Comparison of ENCODE assay signal across 8 cellular contexts in the genomic region with DNA sequence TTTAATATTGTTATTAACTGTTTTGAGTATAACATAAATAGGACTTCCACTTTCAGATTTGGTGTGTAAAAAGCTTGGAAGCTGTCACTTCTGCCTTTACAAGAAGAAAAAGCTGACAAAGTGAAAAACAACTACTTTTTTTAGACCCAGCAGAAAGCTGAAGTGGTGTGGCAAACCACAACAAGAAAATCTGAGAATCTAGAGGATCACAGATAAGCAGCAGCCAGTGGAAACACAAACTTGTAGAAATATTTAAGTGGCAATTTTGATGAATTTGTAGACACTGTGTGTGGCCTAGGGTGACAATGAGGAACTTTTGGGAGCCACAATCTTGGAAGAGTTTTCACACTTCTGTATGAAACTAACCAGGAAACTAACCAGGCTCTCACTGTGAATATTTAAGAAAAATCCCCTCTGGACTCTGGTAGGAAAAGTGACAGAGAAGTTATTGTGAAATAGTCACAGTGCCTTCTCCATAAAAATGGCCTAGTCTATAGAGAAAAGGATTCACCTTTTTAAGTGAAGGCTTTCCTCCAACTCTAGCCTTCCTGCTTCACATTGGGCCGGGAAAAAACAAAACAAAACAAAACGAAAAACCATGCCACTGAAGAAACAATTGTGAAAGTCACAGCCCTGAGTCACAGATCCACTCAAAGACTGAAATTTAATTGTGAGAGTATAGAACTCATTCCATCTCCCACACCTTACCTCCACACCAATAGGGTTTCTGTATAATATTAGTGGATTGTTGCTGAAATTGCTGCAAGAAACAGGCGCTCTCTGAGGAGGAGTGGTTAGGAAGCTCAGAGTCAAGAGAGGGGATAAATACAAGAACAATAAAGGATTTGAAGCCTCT. TPM values are rescaled to one million over a fixed set of nuclear protein-coding genes. Genes with fewer than 3 reads are reported as not detected.
DNase-seq lines count a peak whose midpoint lies in the region; ATAC-seq lines count a peak whose summit lies in the region.

No MANE protein-coding gene starts in this region.

- DNase-seq in iris pigment epithelial cell (ENCODE audit: low read depth) = peak; percentile 21
- DNase-seq in GF-D8 (lab: John Stamatoyannopoulos, UW) = no peak
- no peak for DNase-seq in stimulated activated naive CD4-positive, alpha-beta T cell treated with Interleukin-2 at 50 U/mL for 16 hours (lab: John Stamatoyannopoulos, UW)
- no peak for DNase-seq in mucosa of gallbladder (ENCODE audit: low spot score)
- DNase-seq in NCI-H748 treated with DMSO at 0.1 percent for 48 hours (lab: John Stamatoyannopoulos, UW) = no peak

- ATAC-seq in GM18511 (IDR thresholded peaks at IDR 0.05; ENCODE audit: unreplicated experiment) (peak; percentile 91), GM21528 (IDR thresholded peaks at IDR 0.05; ENCODE audit: low FRiP score, unreplicated experiment) (peak; percentile 79), HG03520 (IDR thresholded peaks at IDR 0.05; ENCODE audit: unreplicated experiment) (peak; percentile 72)

RNA-seq across cellular contexts. Expression of a gene that starts 26.7 kb away (rescaled TPM):
- total RNA-seq in mucosa of gallbladder = 20.0 TPM
